18 cellular contexts compared by ENCODE assay signal in genomic region chr22:19734837-19735382, GRCh38. TPM values are rescaled to one million over a fixed set of nuclear protein-coding genes. Genes with fewer than 3 reads are reported as not detected.
DNase-seq lines count a peak whose midpoint lies in the region; ATAC-seq, FAIRE-seq and TF ChIP-seq lines count a peak whose summit lies in the region.
"Had no signal": no experiment of that assay in that cellular context is flagged by ENCODE, and none has a peak within 500 bp of the region (broad histone marks: within the 10 kb centered on the region; RNA-seq: fewer than 3 reads in every experiment).

No MANE protein-coding gene starts in this region.

- POLR2A ChIA-PET in IMR-90 (lab: Charles Lee; ENCODE audit: unreplicated experiment), result no interaction called here
- POLR2A ChIA-PET in K562 (lab: Yijun Ruan, JAX), result interaction anchor here (0.8 to 1.2 kb wide), 4 partner anchors 11 to 176 kb away, joined by 3 to 4 read pairs (median 4); no protein-coding TSS in a partner anchor

- no peak overlapping the region for H2BK20ac ChIP-seq in IMR-90 (ENCODE audit: low read depth, low read length)

- in situ Hi-C loops in IMR-90 (cut with MboI; ENCODE audit: low sequenced_read_pairs) (loop anchor here (5.0 kb wide), 1 partner anchor 177 kb away; no protein-coding TSS in a partner anchor), K562 (cut with MboI) (loop anchor here (5.0 kb wide), 1 partner anchor 177 kb away; no protein-coding TSS in a partner anchor)

- CTCF ChIA-PET in IMR-90 (lab: Yijun Ruan, JAX), result no interaction called here
- CTCF ChIA-PET in K562 (lab: Yijun Ruan, JAX; ENCODE audit: low intra/inter-chr PET ratio), result no interaction called here

- no peak overlapping the region for H4K8ac ChIP-seq in IMR-90 (ENCODE audit: low read depth in 2 of 2, low read length in 2 of 2)
- no peak overlapping the region for H4K8ac ChIP-seq in neuronal stem cell (ENCODE audit: low read depth, low read length)

- WGBS in IMR-90 (ENCODE audit: extremely low coverage in 2 of 2, insufficient read length in 1 of 2), 2 experiments, result 81% methylated on average over 3 of the region's 5 CpGs; no CpG with 5 or more reads in 1 of the 2 experiments
- WGBS in K562 (ENCODE audit: insufficient coverage, low coverage, missing lambda C conversion rate), result 9% methylated on average over 5 of the region's 5 CpGs
- no CpG with 5 or more reads among the region's 5 CpGs for WGBS in neuronal stem cell (ENCODE audit: extremely low coverage in 2 of 2, insufficient read length in 2 of 2, insufficient replicate concordance in 1 of 2), 2 donors

- TF ChIP-seq EP300 in K562 (IDR thresholded peaks at IDR 0.05; ENCODE audit: low read length), result no peak

- no peaks in the 10 kb centered on the region for H4K20me1 ChIP-seq in IMR-90 (ENCODE audit: insufficient read depth, low read length)
- peaks cover 16% of the 10 kb centered on the region for H4K20me1 ChIP-seq in K562 (replicated peaks; ENCODE audit: control insufficient read depth, insufficient read depth, low read length)

- H3K79me1 ChIP-seq in IMR-90 (ENCODE audit: low read depth in 1 of 2, low read length in 2 of 2) (no peaks in the 10 kb centered on the region), neuronal stem cell (ENCODE audit: low read depth, low read length) (no peaks in the 10 kb centered on the region)

- FAIRE-seq in K562 (lab: Jason Lieb, UNC), result no peak
- FAIRE-seq: G401.6, GM19239, H54 had no signal

- H3K9me3 ChIP-seq in IMR-90 (ENCODE audit: control insufficient read depth, insufficient read depth, low read length), result no peaks in the 10 kb centered on the region
- H3K9me3 ChIP-seq in K562 (replicated peaks; ENCODE audit: control insufficient read depth, insufficient read depth, low read depth, low read length), result no peaks in the 10 kb centered on the region
- no peaks in the 10 kb centered on the region for H3K9me3 ChIP-seq in neuronal stem cell (replicated peaks in 1 of 2; ENCODE audit: control insufficient read depth in 2 of 2, insufficient read depth in 1 of 2, low read depth in 1 of 2, low read length in 2 of 2)
- H3K9me3 ChIP-seq: Caco-2, HAP-1 had no signal

- H3K4me3 ChIP-seq in IMR-90 (ENCODE audit: insufficient read depth, low read depth, low read length), result no peak overlapping the region
- no peak overlapping the region for H3K4me3 ChIP-seq in K562
- peak overlapping the region in 1 of 2 donors; percentile 22 for H3K4me3 ChIP-seq in neuronal stem cell (ENCODE audit: low read length in 2 of 2)
- H3K4me3 ChIP-seq: GM23338, HAP-1 had no signal

- TF ChIP-seq RAD21 in IMR-90 (IDR thresholded peaks at IDR 0.05; ENCODE audit: low read length) (no peak), K562 (CRISPR knock-in tag; conservative IDR thresholded peaks at IDR 0.05 in 1 of 2, IDR thresholded peaks at IDR 0.05 in 1 of 2) (no peak)

- no peak overlapping the region for H2BK12ac ChIP-seq in neuronal stem cell (ENCODE audit: low read length)

- H3K4ac ChIP-seq in IMR-90 (ENCODE audit: low read depth, low read length) (no peak overlapping the region), neuronal stem cell (ENCODE audit: low read length) (no peak overlapping the region)

- intact Hi-C loops in IMR-90 (cut with micrococcal nuclease), result loop anchor here (5.0 kb wide), 2 partner anchors 117 to 277 kb away; partner anchors contain the start of genes GNB1L and RTL10
- intact Hi-C loops in K562 (cut with micrococcal nuclease), result loop anchor here (5.0 kb wide), 2 partner anchors 157 to 382 kb away; partner anchors contain the start of genes RANBP1 and TRMT2A

- H3K27me3 ChIP-seq in IMR-90 (ENCODE audit: control insufficient read depth, insufficient read depth, low read length) (peaks cover 12% of the 10 kb centered on the region; the same call in 1 of the 2 replicates), K562 (ENCODE audit: control insufficient read depth in 2 of 2, insufficient read depth in 2 of 2, low read length in 2 of 2) (peaks cover 0 to 48% of the 10 kb centered on the region in 2 experiments; a peak in 3 of 5 replicates), neuronal stem cell (ENCODE audit: control insufficient read depth in 3 of 3, insufficient read depth in 3 of 3, low read depth in 1 of 3, low read length in 3 of 3) (peaks cover 0 to 56% (median 0%) of the 10 kb centered on the region in 3 experiments)

- H3K9me1 ChIP-seq in IMR-90 (ENCODE audit: insufficient read depth, low read length), result no peaks in the 10 kb centered on the region
- no peaks in the 10 kb centered on the region for H3K9me1 ChIP-seq in K562 (ENCODE audit: control insufficient read depth, insufficient read depth, low read length)

- H4K5ac ChIP-seq in IMR-90 (ENCODE audit: low read depth, low read length), result no peak overlapping the region

- DNase-seq in IMR-90, result no peak
- DNase-seq in K562 (ENCODE audit: extremely low read depth in 1 of 4, low spot score in 3 of 4), result no peak
- DNase-seq in neuronal stem cell (ENCODE audit: low spot score), result no peak
- DNase-seq in NCI-H1048 (lab: John Stamatoyannopoulos, UW), result no peak
- DNase-seq: C1 segment of cervical spinal cord; Caco-2; CD4-positive, CD25-positive, alpha-beta regulatory T cell; CD8-positive, alpha-beta T cell; DMS153; DND-41 had no signal

- TF ChIP-seq POLR2A in IMR-90 (IDR thresholded peaks at IDR 0.05; ENCODE audit: low read depth, low read length) (no peak), K562 (conservative IDR thresholded peaks at IDR 0.05) (no peak)

- H3K18ac ChIP-seq in IMR-90 (ENCODE audit: low read depth, low read length) (no peak overlapping the region), neuronal stem cell (ENCODE audit: low read length) (peak overlapping the region; percentile 45)

- H2BK15ac ChIP-seq in IMR-90 (ENCODE audit: low read depth, low read length), result no peak overlapping the region
- no peak overlapping the region for H2BK15ac ChIP-seq in neuronal stem cell (ENCODE audit: low read length)

- H3K14ac ChIP-seq in IMR-90 (replicated peaks; ENCODE audit: low read depth, low read length) (no peak overlapping the region), neuronal stem cell (ENCODE audit: low read length) (no peak overlapping the region)

- H3K4me1 ChIP-seq in IMR-90 (ENCODE audit: control insufficient read depth, insufficient read depth, low read length) (peaks cover 2% of the 10 kb centered on the region), K562 (replicated peaks in 1 of 2; ENCODE audit: control insufficient read depth in 2 of 2, insufficient read depth in 2 of 2, low read length in 2 of 2) (peaks cover 11 to 72% of the 10 kb centered on the region in 2 experiments), neuronal stem cell (ENCODE audit: control insufficient read depth in 2 of 2, insufficient read depth in 1 of 2, low read depth in 1 of 2, low read length in 2 of 2) (peaks cover 16 to 22% of the 10 kb centered on the region in 2 donors)
- H3K4me1 ChIP-seq: HAP-1 had no signal

- dilution Hi-C loops in IMR-90 (cut with HindIII; ENCODE audit: low sequenced_read_pairs, unreplicated experiment), result no loop called here

- no peak overlapping the region for H3K27ac ChIP-seq in IMR-90 (ENCODE audit: insufficient read depth, low read length)
- H3K27ac ChIP-seq in K562 (ENCODE audit: extremely low read depth, low read depth, low read length), result no peak overlapping the region
- no peak overlapping the region for H3K27ac ChIP-seq in neuronal stem cell (replicated peaks; ENCODE audit: low read length)

- H2AFZ ChIP-seq in IMR-90 (replicated peaks; ENCODE audit: low read length, poor library complexity) (no peak overlapping the region), K562 (ENCODE audit: low read depth, low read length) (no peak overlapping the region), neuronal stem cell (ENCODE audit: low read length) (no peak overlapping the region)
- H2AFZ ChIP-seq: GM23338 had no signal

- TF ChIP-seq CTCF in IMR-90 (conservative IDR thresholded peaks at IDR 0.05; ENCODE audit: low read depth, low read length) (no peak), K562 (IDR thresholded peaks at IDR 0.05 in 2 of 3, conservative IDR thresholded peaks at IDR 0.05 in 1 of 3; ENCODE audit: insufficient read depth in 2 of 3, low read depth in 1 of 3, low read length in 3 of 3) (no peak)

- BruUV-seq in IMR-90 (replicated peaks; lab: Mats Ljungman, UMichigan) (no TSS peak), K562 (replicated peaks; lab: Mats Ljungman, UMichigan) (no TSS peak)

- H3K9ac ChIP-seq in IMR-90 (ENCODE audit: low read depth, low read length) (no peak overlapping the region), K562 (ENCODE audit: insufficient read depth in 1 of 2, low read depth in 2 of 2, low read length in 2 of 2) (peak overlapping the region in 1 of 2 experiments; percentile 59; a peak in 2 of 4 replicates), neuronal stem cell (ENCODE audit: low read depth, low read length, poor library complexity) (no peak overlapping the region)

- H2BK5ac ChIP-seq in IMR-90 (ENCODE audit: low read depth, low read length, poor library complexity, severe bottlenecking), result no peak overlapping the region
- no peak overlapping the region for H2BK5ac ChIP-seq in neuronal stem cell (ENCODE audit: low read length)

- no peak overlapping the region for H3K23ac ChIP-seq in IMR-90 (ENCODE audit: low read depth, low read length)
- peak overlapping the region; percentile 52 for H3K23ac ChIP-seq in neuronal stem cell (ENCODE audit: low read depth, low read length, poor library complexity)

- H4K91ac ChIP-seq in IMR-90 (ENCODE audit: insufficient read depth, low read depth, low read length) (no peak overlapping the region), neuronal stem cell (ENCODE audit: low read depth, low read length, poor library complexity) (no peak overlapping the region)

- H2AK5ac ChIP-seq in IMR-90 (ENCODE audit: low read depth, low read length) (no peak overlapping the region), neuronal stem cell (ENCODE audit: low read depth, low read length) (peak overlapping the region; percentile 67)

- H3K36me3 ChIP-seq in IMR-90 (ENCODE audit: control insufficient read depth, insufficient read depth, low read length) (no peaks in the 10 kb centered on the region), K562 (ENCODE audit: control insufficient read depth, insufficient read depth, low read length) (no peaks in the 10 kb centered on the region), neuronal stem cell (replicated peaks in 1 of 2; ENCODE audit: control insufficient read depth in 2 of 2, insufficient read depth in 2 of 2, low read length in 2 of 2) (no peaks in the 10 kb centered on the region)
- H3K36me3 ChIP-seq: HAP-1 had no signal

- H2BK120ac ChIP-seq in IMR-90 (ENCODE audit: low read depth, low read length) (no peak overlapping the region), neuronal stem cell (ENCODE audit: low read depth, low read length) (no peak overlapping the region)

- no peak overlapping the region for H3K56ac ChIP-seq in IMR-90 (ENCODE audit: extremely low read depth, insufficient read depth, low read length)

- H2AK9ac ChIP-seq in IMR-90 (replicated peaks; ENCODE audit: low read depth, low read length, poor library complexity), result peak overlapping the region; percentile 35

- ATAC-seq in IMR-90 (ENCODE audit: low read depth) (no peak), K562 (no peak), HG02981 (IDR thresholded peaks at IDR 0.05; ENCODE audit: unreplicated experiment) (no peak), GM21526 (IDR thresholded peaks at IDR 0.05; ENCODE audit: low FRiP score, unreplicated experiment) (no peak)
- ATAC-seq: CD8-positive, alpha-beta T cell; GM23338 had no signal

- no peaks in the 10 kb centered on the region for H3K79me2 ChIP-seq in K562 (ENCODE audit: control insufficient read depth, insufficient read depth, low read length)

- H3K4me2 ChIP-seq in IMR-90 (ENCODE audit: low read depth, low read length) (no peak overlapping the region), K562 (ENCODE audit: insufficient read depth, low read length) (no peak overlapping the region), neuronal stem cell (ENCODE audit: insufficient read depth, low read length, poor library complexity, severe bottlenecking) (no peak overlapping the region)
- H3K4me2 ChIP-seq: GM23338 had no signal

RNA-seq across cellular contexts. Expression of gene GP1BB, which starts 11.6 kb away (rescaled TPM):
- total RNA-seq in IMR-90 (2012; rRNA removed), result 0.18 and 0.28 TPM in 2 replicates
- polyA plus RNA-seq in IMR-90 (2012; rRNA removed), result 1.5 and 4.6 TPM in 2 replicates
- 1.2 and 3.0 TPM in 2 replicates for polyA plus RNA-seq in IMR-90 (2012; cell fraction: cytosol; rRNA removed)
- polyA plus RNA-seq in IMR-90 (2012; cell fraction: nucleus; rRNA removed; ENCODE audit: low replicate concordance), result 7.1 and 36.7 TPM in 2 replicates
- total RNA-seq in K562 (2011; cell fraction: chromatin; rRNA removed; ENCODE audit: low replicate concordance), result 12.5 and 89.3 TPM in 2 replicates
- 145 and 149 TPM in 2 replicates for total RNA-seq in K562 (2011; cell fraction: nucleolus; rRNA removed)
- 44.7 and 52.3 TPM in 2 replicates for total RNA-seq in K562 (2011; cell fraction: nucleoplasm; rRNA removed)
- total RNA-seq in K562 (2014; rRNA removed), result 85.2 and 90.0 TPM in 2 replicates
- total RNA-seq in K562 (2014; rRNA removed; fragmentation: Illumina TruSeq; extraction: Trizol), result 2.1 and 2.8 TPM in 2 replicates
- total RNA-seq in K562 (2015; rRNA removed; fragmentation: Illumina TruSeq; extraction: Trizol), result 1.6 and 5.2 TPM in 2 replicates
- total RNA-seq in K562 (2021), result 139 and 162 TPM in 2 replicates
- polyA plus RNA-seq in K562 (2011; rRNA removed), result 9.2 and 33.6 TPM in 2 replicates
- 60.0 and 286 TPM in 2 replicates for polyA plus RNA-seq in K562 (2011; cell fraction: cytosol; rRNA removed)
- polyA plus RNA-seq in K562 (2011; cell fraction: nucleus; rRNA removed), result 103 and 165 TPM in 2 replicates
- polyA plus RNA-seq in K562 (2012), result 49.9 and 97.0 TPM in 2 replicates
- polyA plus RNA-seq in K562 (2014; fragmentation: Illumina TruSeq; extraction: Trizol), result 1.6 and 15.2 TPM in 2 replicates
- 1 to 10 TPM in 1 of 2 experiments, under 1 TPM in 1; 0.69 to 1.1 TPM for polyA plus RNA-seq in K562 (2014; fragmentation: Nextera tagmentation; extraction: Ambion mirVana)
- polyA plus RNA-seq in K562 (2014; rRNA removed), result 110 and 150 TPM in 2 replicates
- 2.4 and 2.8 TPM in 2 replicates for polyA minus RNA-seq in K562 (2011; rRNA and poly(A)+ RNA removed)
- 43.2 and 113 TPM in 2 replicates for polyA minus RNA-seq in K562 (2011; cell fraction: cytosol; rRNA and poly(A)+ RNA removed)
- polyA minus RNA-seq in K562 (2011; cell fraction: nucleus; rRNA and poly(A)+ RNA removed), result 19.4 and 37.3 TPM in 2 replicates
- polyA plus RNA-seq in neuronal stem cell (2013, experiment 1 of 2), result 2.5 TPM
- polyA plus RNA-seq in neuronal stem cell (2013, experiment 2 of 2), result 2.6 TPM
- polyA plus RNA-seq: CD4-positive, CD25-positive, alpha-beta regulatory T cell had no signal

RNA-seq across cellular contexts. Expression of gene SEPTIN5, which starts 20.6 kb away (rescaled TPM):
- total RNA-seq in IMR-90 (2012; rRNA removed), result 16.8 and 17.2 TPM in 2 replicates
- 20.7 and 22.3 TPM in 2 replicates for polyA plus RNA-seq in IMR-90 (2012; rRNA removed)
- 10.4 and 22.8 TPM in 2 replicates for polyA plus RNA-seq in IMR-90 (2012; cell fraction: cytosol; rRNA removed)
- polyA plus RNA-seq in IMR-90 (2012; cell fraction: nucleus; rRNA removed; ENCODE audit: low replicate concordance), result 65.7 and 90.4 TPM in 2 replicates
- total RNA-seq in K562 (2011; cell fraction: chromatin; rRNA removed; ENCODE audit: low replicate concordance), result 625 and 1,610 TPM in 2 replicates
- total RNA-seq in K562 (2011; cell fraction: nucleolus; rRNA removed), result 538 and 650 TPM in 2 replicates
- total RNA-seq in K562 (2011; cell fraction: nucleoplasm; rRNA removed), result 407 and 495 TPM in 2 replicates
- 116 and 125 TPM in 2 replicates for total RNA-seq in K562 (2014; rRNA removed)
- 92.5 and 94.6 TPM in 2 replicates for total RNA-seq in K562 (2014; rRNA removed; fragmentation: Illumina TruSeq; extraction: Trizol)
- 28.1 and 34.9 TPM in 2 replicates for total RNA-seq in K562 (2015; rRNA removed; fragmentation: Illumina TruSeq; extraction: Trizol)
- 177 and 195 TPM in 2 replicates for total RNA-seq in K562 (2021)
- polyA plus RNA-seq in K562 (2011; rRNA removed), result 119 and 238 TPM in 2 replicates
- 143 and 156 TPM in 2 replicates for polyA plus RNA-seq in K562 (2011; cell fraction: cytosol; rRNA removed)
- polyA plus RNA-seq in K562 (2011; cell fraction: nucleus; rRNA removed), result 671 and 957 TPM in 2 replicates
- polyA plus RNA-seq in K562 (2012), result 122 and 123 TPM in 2 replicates
- polyA plus RNA-seq in K562 (2014; fragmentation: Illumina TruSeq; extraction: Trizol), result 135 and 164 TPM in 2 replicates
- 1 to 10 TPM in 1 of 2 experiments, under 1 TPM in 1; 0.03 to 1.9 TPM for polyA plus RNA-seq in K562 (2014; fragmentation: Nextera tagmentation; extraction: Ambion mirVana)
- 129 and 135 TPM in 2 replicates for polyA plus RNA-seq in K562 (2014; rRNA removed)
- 306 and 458 TPM in 2 replicates for polyA minus RNA-seq in K562 (2011; rRNA and poly(A)+ RNA removed)
- 83.2 and 205 TPM in 2 replicates for polyA minus RNA-seq in K562 (2011; cell fraction: cytosol; rRNA and poly(A)+ RNA removed)
- 284 and 666 TPM in 2 replicates for polyA minus RNA-seq in K562 (2011; cell fraction: nucleus; rRNA and poly(A)+ RNA removed)
- 23.1 TPM for polyA plus RNA-seq in neuronal stem cell (2013, experiment 1 of 2)
- polyA plus RNA-seq in neuronal stem cell (2013, experiment 2 of 2), result 21.3 TPM
- polyA plus RNA-seq: CD4-positive, CD25-positive, alpha-beta regulatory T cell had no signal

RNA-seq across cellular contexts. Expression of gene TBX1, which starts 25.7 kb away (rescaled TPM):
- not detected in 2 replicates for total RNA-seq in IMR-90 (2012; rRNA removed)
- polyA plus RNA-seq in IMR-90 (2012; rRNA removed), result 0.03 and 0.13 TPM in 2 replicates
- polyA plus RNA-seq in IMR-90 (2012; cell fraction: cytosol; rRNA removed), result 0.03 TPM in 1 of 2 replicates, not detected in the other
- polyA plus RNA-seq in IMR-90 (2012; cell fraction: nucleus; rRNA removed; ENCODE audit: low replicate concordance), result 0.08 and 0.36 TPM in 2 replicates
- 31.9 and 90.7 TPM in 2 replicates for total RNA-seq in K562 (2011; cell fraction: chromatin; rRNA removed; ENCODE audit: low replicate concordance)
- total RNA-seq in K562 (2011; cell fraction: nucleolus; rRNA removed), result 41.9 and 52.4 TPM in 2 replicates
- total RNA-seq in K562 (2011; cell fraction: nucleoplasm; rRNA removed), result 40.6 and 47.0 TPM in 2 replicates
- total RNA-seq in K562 (2014; rRNA removed), result 8.9 and 14.0 TPM in 2 replicates
- total RNA-seq in K562 (2014; rRNA removed; fragmentation: Illumina TruSeq; extraction: Trizol), result 2.1 and 2.6 TPM in 2 replicates
- 3.5 and 3.9 TPM in 2 replicates for total RNA-seq in K562 (2015; rRNA removed; fragmentation: Illumina TruSeq; extraction: Trizol)
- 34.2 and 35.0 TPM in 2 replicates for total RNA-seq in K562 (2021)
- polyA plus RNA-seq in K562 (2011; rRNA removed), result 2.5 and 9.5 TPM in 2 replicates
- polyA plus RNA-seq in K562 (2011; cell fraction: cytosol; rRNA removed), result 5.8 and 7.7 TPM in 2 replicates
- 55.1 and 87.1 TPM in 2 replicates for polyA plus RNA-seq in K562 (2011; cell fraction: nucleus; rRNA removed)
- polyA plus RNA-seq in K562 (2012), result 12.4 and 14.0 TPM in 2 replicates
- 8.0 and 12.8 TPM in 2 replicates for polyA plus RNA-seq in K562 (2014; fragmentation: Illumina TruSeq; extraction: Trizol)
- polyA plus RNA-seq in K562 (2014; fragmentation: Nextera tagmentation; extraction: Ambion mirVana), result under 1 TPM; 0.07 to 0.11 TPM
- polyA plus RNA-seq in K562 (2014; rRNA removed), result 14.7 and 17.1 TPM in 2 replicates
- 2.2 and 5.5 TPM in 2 replicates for polyA minus RNA-seq in K562 (2011; rRNA and poly(A)+ RNA removed)
- 5.4 and 22.9 TPM in 2 replicates for polyA minus RNA-seq in K562 (2011; cell fraction: cytosol; rRNA and poly(A)+ RNA removed)
- polyA minus RNA-seq in K562 (2011; cell fraction: nucleus; rRNA and poly(A)+ RNA removed), result 20.1 and 45.7 TPM in 2 replicates
- 0.31 TPM for polyA plus RNA-seq in neuronal stem cell (2013, experiment 1 of 2)
- 0.26 TPM for polyA plus RNA-seq in neuronal stem cell (2013, experiment 2 of 2)
- total RNA-seq: CD4-positive, CD25-positive, alpha-beta regulatory T cell; CD8-positive, alpha-beta T cell had no signal
- polyA plus RNA-seq: BJ; CD4-positive, CD25-positive, alpha-beta regulatory T cell had no signal
